In genomic region chr3:4823385-4823784, GRCh38 we compare ENCODE assay signal across 21 cellular contexts.
A peak's percentile ranks its signal among the peaks of the same experiment; 100 is the strongest.
DNase-seq lines count a peak whose midpoint lies in the region; ATAC-seq lines count a peak whose summit lies in the region.
"Had no signal": no experiment of that assay in that cellular context is flagged by ENCODE, and none has a peak within 500 bp of the region (broad histone marks: within the 10 kb centered on the region; RNA-seq: fewer than 3 reads in every experiment).

No MANE protein-coding gene starts in this region.

- H3K27ac Mint-ChIP-seq in CD4-positive, CD25-positive, alpha-beta regulatory T cell: peak overlapping the region; percentile 55 to 95 (median 93)
- H3K27ac Mint-ChIP-seq in CD4-positive, alpha-beta memory T cell: peak overlapping the region; percentile 86 to 98 (median 95)
- peak overlapping the region; percentile 93 for H3K27ac Mint-ChIP-seq in activated T-helper 2 cell treated with anti-CD3 and anti-CD28 coated beads, Interferon-gamma antibody, Interleukin-2, Interleukin-4, amounts not matched to agents 10 μg/mL and 5 μg/mL and 100 μg/mL, durations not matched to agents 14 hours and 24 hours and 36 hours
- peak overlapping the region in 9 of 10 donors; percentile 18 to 98 (median 74) for H3K27ac Mint-ChIP-seq in naive thymus-derived CD8-positive, alpha-beta T cell
- H3K27ac Mint-ChIP-seq: endodermal cell had no signal

- H3K27me3 Mint-ChIP-seq in CD4-positive, CD25-positive, alpha-beta regulatory T cell: no peaks in the 10 kb centered on the region
- no peaks in the 10 kb centered on the region for H3K27me3 Mint-ChIP-seq in CD4-positive, alpha-beta memory T cell
- H3K27me3 Mint-ChIP-seq in activated T-helper 2 cell treated with anti-CD3 and anti-CD28 coated beads, Interferon-gamma antibody, Interleukin-2, Interleukin-4, amounts not matched to agents 10 μg/mL and 5 μg/mL and 100 μg/mL, durations not matched to agents 14 hours and 24 hours and 36 hours (ENCODE audit: low read depth): no peaks in the 10 kb centered on the region
- H3K27me3 Mint-ChIP-seq in naive thymus-derived CD8-positive, alpha-beta T cell: no peaks in the 10 kb centered on the region

- no peak overlapping the region for H3K27ac ChIP-seq in CD4-positive, CD25-positive, alpha-beta regulatory T cell (ENCODE audit: insufficient read depth, low read length, poor library complexity, severe bottlenecking)
- H3K27ac ChIP-seq in CD4-positive, alpha-beta memory T cell (ENCODE audit: low read depth, low read length): peak overlapping the region; percentile 64
- H3K27ac ChIP-seq: brain microvascular endothelial cell, lower lobe of right lung, prostate gland, testis had no signal

- peaks cover 36 to 79% (median 67%) of the 10 kb centered on the region in 4 donors for H3K4me1 Mint-ChIP-seq in CD4-positive, CD25-positive, alpha-beta regulatory T cell
- H3K4me1 Mint-ChIP-seq in CD4-positive, alpha-beta memory T cell: peaks cover 60 to 84% (median 79%) of the 10 kb centered on the region in 4 donors
- H3K4me1 Mint-ChIP-seq in activated T-helper 2 cell treated with anti-CD3 and anti-CD28 coated beads, Interferon-gamma antibody, Interleukin-2, Interleukin-4, amounts not matched to agents 10 μg/mL and 5 μg/mL and 100 μg/mL, durations not matched to agents 14 hours and 24 hours and 36 hours (ENCODE audit: low read depth): peaks cover 94% of the 10 kb centered on the region
- H3K4me1 Mint-ChIP-seq in naive thymus-derived CD8-positive, alpha-beta T cell: peaks cover 56 to 90% (median 81%) of the 10 kb centered on the region in 4 donors

- H3K9me3 ChIP-seq in CD4-positive, CD25-positive, alpha-beta regulatory T cell (ENCODE audit: control insufficient read depth in 2 of 2, low read length in 2 of 2): no peaks in the 10 kb centered on the region
- H3K9me3 ChIP-seq in CD4-positive, alpha-beta memory T cell (ENCODE audit: control insufficient read depth in 1 of 2, low read length in 2 of 2): no peaks in the 10 kb centered on the region
- H3K9me3 ChIP-seq: Caco-2, lower lobe of right lung, mucosa of descending colon, prostate gland, testis had no signal

- H3K36me3 Mint-ChIP-seq in CD4-positive, CD25-positive, alpha-beta regulatory T cell: peaks cover 48% of the 10 kb centered on the region
- H3K36me3 Mint-ChIP-seq in CD4-positive, alpha-beta memory T cell: peaks cover 17 to 20% of the 10 kb centered on the region in 2 donors
- peaks cover 98% of the 10 kb centered on the region for H3K36me3 Mint-ChIP-seq in activated T-helper 2 cell treated with anti-CD3 and anti-CD28 coated beads, Interferon-gamma antibody, Interleukin-2, Interleukin-4, amounts not matched to agents 10 μg/mL and 5 μg/mL and 100 μg/mL, durations not matched to agents 14 hours and 24 hours and 36 hours (ENCODE audit: low read depth)
- H3K36me3 Mint-ChIP-seq in naive thymus-derived CD8-positive, alpha-beta T cell: peaks cover 0 to 12% (median 6%) of the 10 kb centered on the region in 3 donors

- peaks cover 44% of the 10 kb centered on the region for H3K4me1 ChIP-seq in CD4-positive, CD25-positive, alpha-beta regulatory T cell (ENCODE audit: control insufficient read depth, insufficient read depth, low read length, poor library complexity, severe bottlenecking)
- H3K4me1 ChIP-seq in CD4-positive, alpha-beta memory T cell (ENCODE audit: insufficient read depth, low read length): peaks cover 79% of the 10 kb centered on the region

- H3K9me3 Mint-ChIP-seq in CD4-positive, CD25-positive, alpha-beta regulatory T cell: no peaks in the 10 kb centered on the region
- peaks cover 0 to 2% (median 0%) of the 10 kb centered on the region in 8 donors for H3K9me3 Mint-ChIP-seq in CD4-positive, alpha-beta memory T cell
- H3K9me3 Mint-ChIP-seq in activated T-helper 2 cell treated with anti-CD3 and anti-CD28 coated beads, Interferon-gamma antibody, Interleukin-2, Interleukin-4, amounts not matched to agents 10 μg/mL and 5 μg/mL and 100 μg/mL, durations not matched to agents 14 hours and 24 hours and 36 hours: peaks cover 4% of the 10 kb centered on the region
- no peaks in the 10 kb centered on the region for H3K9me3 Mint-ChIP-seq in naive thymus-derived CD8-positive, alpha-beta T cell

- no peak overlapping the region for H3K4me3 ChIP-seq in CD4-positive, CD25-positive, alpha-beta regulatory T cell (ENCODE audit: low read depth, low read length)
- no peak overlapping the region for H3K4me3 ChIP-seq in CD4-positive, alpha-beta memory T cell (ENCODE audit: low read length in 2 of 2)
- H3K4me3 ChIP-seq: lower lobe of right lung, mucosa of descending colon, prostate gland, testis had no signal

- H3K36me3 ChIP-seq in CD4-positive, CD25-positive, alpha-beta regulatory T cell (ENCODE audit: control insufficient read depth, insufficient read depth, low read length): peaks cover 4% of the 10 kb centered on the region
- peaks cover 1% of the 10 kb centered on the region for H3K36me3 ChIP-seq in CD4-positive, alpha-beta memory T cell (ENCODE audit: insufficient read depth, low read length)
- H3K36me3 ChIP-seq: brain microvascular endothelial cell, prostate gland had no signal

- CTCF ChIA-PET in CD4-positive, alpha-beta memory T cell (lab: Charles Lee; ENCODE audit: partially characterized antibody): interaction anchor here (1.4 to 2.7 kb wide), 4 partner anchors 157 to 175 kb away, joined by 3 to 40 read pairs (median 10); partner anchors contain the start of gene BHLHE40

- no peak for ATAC-seq in CD4-positive, CD25-positive, alpha-beta regulatory T cell (ENCODE audit: low read depth in 2 of 2)
- no peak for ATAC-seq in naive thymus-derived CD8-positive, alpha-beta T cell
- no peak for ATAC-seq in GM21723 (IDR thresholded peaks at IDR 0.05; ENCODE audit: unreplicated experiment)
- ATAC-seq in GM19035 (IDR thresholded peaks at IDR 0.05; ENCODE audit: unreplicated experiment): no peak
- ATAC-seq: lower lobe of right lung, mucosa of descending colon had no signal

- H3K27me3 ChIP-seq in CD4-positive, CD25-positive, alpha-beta regulatory T cell (ENCODE audit: control insufficient read depth, insufficient read depth, low read length): no peaks in the 10 kb centered on the region
- no peaks in the 10 kb centered on the region for H3K27me3 ChIP-seq in CD4-positive, alpha-beta memory T cell (ENCODE audit: insufficient read depth, low read length)
- H3K27me3 ChIP-seq: brain microvascular endothelial cell, testis had no signal

- POLR2A ChIA-PET in CD4-positive, alpha-beta memory T cell (lab: Charles Lee; ENCODE audit: partially characterized antibody): interaction anchor here (0.6 to 12.7 kb wide), 6 partner anchors 12 to 372 kb away, joined by 3 to 254 read pairs (median 6); partner anchors contain the start of gene BHLHE40
- POLR2A ChIA-PET in naive thymus-derived CD8-positive, alpha-beta T cell (lab: Charles Lee): interaction anchor here (0.6 kb wide), 1 partner anchor 373 kb away, joined by 4 read pairs; no protein-coding TSS in a partner anchor

- intact Hi-C loops in CD4-positive, alpha-beta memory T cell (cut with micrococcal nuclease): loop anchor here (2.0 to 5.0 kb wide), 3 partner anchors 83 to 195 kb away; no protein-coding TSS in a partner anchor
- intact Hi-C loops in activated T-helper 2 cell treated with anti-CD3 and anti-CD28 coated beads, Interferon-gamma antibody, Interleukin-2, Interleukin-4, amounts not matched to agents 10 μg/mL and 5 μg/mL and 100 μg/mL, durations not matched to agents 14 hours and 24 hours and 36 hours (cut with micrococcal nuclease): loop anchor here (2.0 kb wide), 2 partner anchors 83 to 199 kb away; no protein-coding TSS in a partner anchor

- peak overlapping the region in 1 of 4 donors; percentile 36 for H3K4me3 Mint-ChIP-seq in CD4-positive, CD25-positive, alpha-beta regulatory T cell
- H3K4me3 Mint-ChIP-seq in CD4-positive, alpha-beta memory T cell: peak overlapping the region in 3 of 8 donors; percentile 22 to 36 (median 28)
- peak overlapping the region; percentile 22 for H3K4me3 Mint-ChIP-seq in activated T-helper 2 cell treated with anti-CD3 and anti-CD28 coated beads, Interferon-gamma antibody, Interleukin-2, Interleukin-4, amounts not matched to agents 10 μg/mL and 5 μg/mL and 100 μg/mL, durations not matched to agents 14 hours and 24 hours and 36 hours (ENCODE audit: low read depth)
- no peak overlapping the region for H3K4me3 Mint-ChIP-seq in naive thymus-derived CD8-positive, alpha-beta T cell
- H3K4me3 Mint-ChIP-seq: endodermal cell had no signal

- no peak for DNase-seq in CD4-positive, CD25-positive, alpha-beta regulatory T cell
- DNase-seq in CD4-positive, alpha-beta memory T cell: no peak
- DNase-seq in activated T-helper 2 cell treated with anti-CD3 and anti-CD28 coated beads, Interferon-gamma antibody, Interleukin-2, Interleukin-4, amounts not matched to agents 10 μg/mL and 5 μg/mL and 100 μg/mL, durations not matched to agents 14 hours and 24 hours and 36 hours (ENCODE audit: low spot score): no peak
- DNase-seq in naive thymus-derived CD8-positive, alpha-beta T cell: no peak
- DNase-seq in activated gamma-delta T cell (lab: John Stamatoyannopoulos, UW): no peak
- DNase-seq: activated CD4-positive, alpha-beta T cell treated with anti-CD3 and anti-CD28 coated beads for 1 hour; brain microvascular endothelial cell; Caco-2; DMS79 treated with DMSO at 0.1 percent for 48 hours; endodermal cell; kidney; lower lobe of right lung; mucosa of descending colon; NCI-H1092 treated with DMSO at 0.1 percent for 48 hours; NCI-H2029 treated with DMSO at 0.1 percent for 48 hours; NCI-H226; NCI-H774; testis had no signal
